ENCODE assay signal across 9 cellular contexts in the genomic region with DNA sequence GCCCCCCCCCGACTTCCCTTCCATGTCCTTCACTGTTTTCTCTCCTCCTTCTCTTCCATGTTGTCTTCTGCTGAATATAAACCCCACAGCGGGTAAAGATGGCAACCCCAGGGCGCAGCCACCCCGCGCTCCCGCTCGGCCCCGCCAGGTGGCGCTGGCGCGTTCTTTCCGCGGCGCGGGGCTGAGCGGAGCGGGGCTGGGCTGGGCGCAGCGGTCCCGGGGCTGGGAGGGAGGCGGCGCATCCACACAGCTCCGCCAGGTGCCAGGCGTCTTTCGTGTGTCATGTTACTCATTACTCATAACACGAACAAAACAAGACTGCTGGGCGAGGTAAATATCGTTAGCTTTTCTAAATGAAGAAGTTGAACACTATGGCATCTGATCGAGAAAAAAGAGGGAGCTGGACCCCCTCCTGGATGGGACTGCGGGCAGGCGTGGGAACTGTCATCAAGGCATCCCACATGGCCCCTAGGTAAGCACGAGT.
DNase-seq lines count a peak whose midpoint lies in the region; ATAC-seq, FAIRE-seq and TF ChIP-seq lines count a peak whose summit lies in the region.
"Had no signal": no experiment of that assay in that cellular context is flagged by ENCODE, and none has a peak within 500 bp of the region (broad histone marks: within the 10 kb centered on the region; RNA-seq: fewer than 3 reads in every experiment).

No MANE protein-coding gene starts in this region.

- H3K9me3 ChIP-seq in HCT116 (ENCODE audit: control insufficient read depth in 1 of 2, insufficient read depth in 1 of 2, low read depth in 1 of 2, low read length in 2 of 2), result no peaks in the 10 kb centered on the region
- H3K9me3 ChIP-seq: A549 had no signal

- H3K27me3 ChIP-seq in HCT116 (ENCODE audit: insufficient read depth, low read length) (no peaks in the 10 kb centered on the region), foreskin keratinocyte (peaks cover 9% of the 10 kb centered on the region)

- no TSS peak for BruUV-seq in HCT116 (replicated peaks; lab: Mats Ljungman, UMichigan)

- no peak overlapping the region for H2AFZ ChIP-seq in HCT116 (ENCODE audit: low read depth, low read length, poor library complexity, severe bottlenecking)

- TF ChIP-seq CTCF in HCT116 (IDR thresholded peaks at IDR 0.05 in 2 of 3, conservative IDR thresholded peaks at IDR 0.05 in 1 of 3; ENCODE audit: borderline replicate concordance in 1 of 3, insufficient read depth in 1 of 3, low read depth in 2 of 3, low read length in 2 of 3) (peak in 2 of 3 experiments; percentile 7 to 44; a peak in 3 of 6 replicates), foreskin keratinocyte (conservative IDR thresholded peaks at IDR 0.05) (peak; percentile 96)

- POLR2A ChIA-PET in HCT116 (lab: Charles Lee), result no interaction called here

- H3K27ac ChIP-seq in HCT116 (ENCODE audit: low read depth, low read length), result no peak overlapping the region
- no peak overlapping the region for H3K27ac ChIP-seq in foreskin keratinocyte
- H3K27ac ChIP-seq: A549 had no signal

- TF ChIP-seq POLR2A in HCT116 (IDR thresholded peaks at IDR 0.05; ENCODE audit: borderline replicate concordance, extremely low read depth, insufficient read depth, insufficient read length), result no peak

- DNase-seq in NCI-H1092 (lab: John Stamatoyannopoulos, UW) (peak; percentile 28), NCI-H1092 treated with DMSO at 0.1 percent for 48 hours (lab: John Stamatoyannopoulos, UW) (no peak), HCT116 (ENCODE audit: low read depth, low spot score) (no peak), foreskin keratinocyte (peak; percentile 42 to 70), Kasumi-1 (lab: John Stamatoyannopoulos, UW) (no peak), urothelium cell line (ENCODE audit: low spot score) (no peak)
- DNase-seq in stimulated activated CD8-positive, alpha-beta memory T cell treated with anti-CD3 and anti-CD28 coated beads, Interleukin-2, amount 100 ng/mL, for 48 hours (ENCODE audit: low read depth in 2 of 2), result peak; percentile 14 to 17

- intact Hi-C loops in HCT116 (cut with micrococcal nuclease), result no loop called here

- H3K9ac ChIP-seq in HCT116 (ENCODE audit: low read length), result no peak overlapping the region

- ATAC-seq in HCT116, result peak; percentile 52; the same call in 1 of the 2 replicates
- peak; percentile 87 for ATAC-seq in SK-N-SH treated with all-trans-retinoic acid at 6 μM for 48 hours
- peak; percentile 94 for ATAC-seq in foreskin keratinocyte

- no peaks in the 10 kb centered on the region for H3K79me2 ChIP-seq in HCT116 (ENCODE audit: insufficient read depth, low read length)

- H3K4me1 ChIP-seq in HCT116 (ENCODE audit: control insufficient read depth in 1 of 2, insufficient read depth in 2 of 2, low read length in 2 of 2) (no peaks in the 10 kb centered on the region), foreskin keratinocyte (no peaks in the 10 kb centered on the region)
- H3K4me1 ChIP-seq: A549 had no signal

- H3K9me2 ChIP-seq in HCT116 (ENCODE audit: insufficient read depth), result no peaks in the 10 kb centered on the region

- H3K36me3 ChIP-seq in HCT116 (ENCODE audit: control insufficient read depth in 1 of 2, insufficient read depth in 2 of 2, low read length in 2 of 2), result no peaks in the 10 kb centered on the region

- FAIRE-seq in urothelium cell line (lab: Jason Lieb, UNC), result no peak
- FAIRE-seq: A549 had no signal

- CTCF ChIA-PET in HCT116 (lab: Charles Lee), result no interaction called here

- no peaks in the 10 kb centered on the region for H4K20me1 ChIP-seq in HCT116 (ENCODE audit: insufficient read depth)

- no peak overlapping the region for H3K4me3 ChIP-seq in HCT116 (replicated peaks in 1 of 2; ENCODE audit: low read depth in 1 of 2, low read length in 2 of 2)
- H3K4me3 ChIP-seq: A549 had no signal

- no peak overlapping the region for H3K4me2 ChIP-seq in HCT116 (ENCODE audit: low read length)
- H3K4me2 ChIP-seq: A549 had no signal

- TF ChIP-seq RAD21 in HCT116 (IDR thresholded peaks at IDR 0.05; ENCODE audit: low read depth), result no peak

- RAD21 ChIA-PET in HCT116 (lab: Charles Lee; ENCODE audit: low non-redundant PET in 1 of 2, low total read pairs in 2 of 2, uncharacterized antibody in 2 of 2, unreplicated experiment in 2 of 2), result no interaction called here

TF ChIP-seq in HCT116, 20 proteins besides CTCF, POLR2A, EP300 and RAD21:
- TF ChIP-seq SIN3A (IDR thresholded peaks at IDR 0.05; ENCODE audit: low read depth) (no peak), TCF7L2 (IDR thresholded peaks at IDR 0.05; ENCODE audit: borderline replicate concordance, extremely low read depth, insufficient read depth, insufficient read length) (no peak), POLR2AphosphoS5 (IDR thresholded peaks at IDR 0.05; ENCODE audit: low read depth, low read length) (no peak), CEBPB (IDR thresholded peaks at IDR 0.05; ENCODE audit: low read depth) (no peak), JUND (IDR thresholded peaks at IDR 0.05) (no peak), ZNF274 (IDR thresholded peaks at IDR 0.05; ENCODE audit: low read depth, low read length) (no peak), CBX3 (IDR thresholded peaks at IDR 0.05; ENCODE audit: low read depth) (no peak), EZH2 (IDR thresholded peaks at IDR 0.05) (no peak), SRF (IDR thresholded peaks at IDR 0.05; ENCODE audit: low read depth) (no peak), ZFX (IDR thresholded peaks at IDR 0.05) (no peak), EZH2phosphoT487 (IDR thresholded peaks at IDR 0.05; ENCODE audit: borderline replicate concordance) (no peak)
- TF ChIP-seq, protein P1, sequence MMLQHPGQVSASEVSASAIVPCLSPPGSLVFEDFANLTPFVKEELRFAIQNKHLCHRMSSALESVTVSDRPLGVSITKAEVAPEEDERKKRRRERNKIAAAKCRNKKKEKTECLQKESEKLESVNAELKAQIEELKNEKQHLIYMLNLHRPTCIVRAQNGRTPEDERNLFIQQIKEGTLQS (IDR thresholded peaks at IDR 0.05), result no peak

TF ChIP-seq in SK-N-SH treated with all-trans-retinoic acid at 6 μM for 48 hours, 23 proteins besides CTCF, POLR2A, EP300 and RAD21:
- no peak for TF ChIP-seq PPARA (CRISPR knock-in tag; IDR thresholded peaks at IDR 0.05; ENCODE audit: borderline replicate concordance)
- TF ChIP-seq, protein P2, sequence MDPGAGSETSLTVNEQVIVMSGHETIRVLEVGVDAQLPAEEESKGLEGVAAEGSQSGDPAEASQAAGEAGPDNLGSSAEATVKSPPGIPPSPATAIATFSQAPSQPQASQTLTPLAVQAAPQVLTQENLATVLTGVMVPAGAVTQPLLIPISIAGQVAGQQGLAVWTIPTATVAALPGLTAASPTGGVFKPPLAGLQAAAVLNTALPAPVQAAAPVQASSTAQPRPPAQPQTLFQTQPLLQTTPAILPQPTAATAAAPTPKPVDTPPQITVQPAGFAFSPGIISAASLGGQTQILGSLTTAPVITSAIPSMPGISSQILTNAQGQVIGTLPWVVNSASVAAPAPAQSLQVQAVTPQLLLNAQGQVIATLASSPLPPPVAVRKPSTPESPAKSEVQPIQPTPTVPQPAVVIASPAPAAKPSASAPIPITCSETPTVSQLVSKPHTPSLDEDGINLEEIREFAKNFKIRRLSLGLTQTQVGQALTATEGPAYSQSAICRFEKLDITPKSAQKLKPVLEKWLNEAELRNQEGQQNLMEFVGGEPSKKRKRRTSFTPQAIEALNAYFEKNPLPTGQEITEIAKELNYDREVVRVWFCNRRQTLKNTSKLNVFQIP (CRISPR knock-in tag; IDR thresholded peaks at IDR 0.05; ENCODE audit: borderline replicate concordance, low read depth), result no peak
- TF ChIP-seq ZNF565 (CRISPR knock-in tag; conservative IDR thresholded peaks at IDR 0.05; ENCODE audit: low read depth), result no peak
- no peak for TF ChIP-seq ARNTL (CRISPR knock-in tag; IDR thresholded peaks at IDR 0.05; ENCODE audit: borderline replicate concordance, low read depth)
TF ChIP-seq in SK-N-SH treated with all-trans-retinoic acid at 6 μM for 48 hours: peak in this region for 0.

Comparison
In these comparisons a context has a peak if more than half of its experiments do, and no peak if none do; other contexts are left out.
1. DNase-seq: peak in NCI-H1092 (single experiment), foreskin keratinocyte (2 of 2) and stimulated activated CD8-positive, alpha-beta memory T cell treated with anti-CD3 and anti-CD28 coated beads, Interleukin-2, amount 100 ng/mL, for 48 hours (2 of 2); none in NCI-H1092 treated with DMSO at 0.1 percent for 48 hours (single experiment), HCT116 (single experiment), Kasumi-1 (0 of 2) and urothelium cell line (single experiment).
2. Peak in every context shown above with its lines, with median percentiles within 50 percentile points of each other: ATAC-seq.